9 cellular contexts compared by ENCODE assay signal in genomic region chr17:45296003-45296832, GRCh38. TPM values are rescaled to one million over a fixed set of nuclear protein-coding genes. Genes with fewer than 3 reads are reported as not detected.
DNase-seq lines count a peak whose midpoint lies in the region; ATAC-seq, FAIRE-seq and TF ChIP-seq lines count a peak whose summit lies in the region.
"Had no signal": no experiment of that assay in that cellular context is flagged by ENCODE, and none has a peak within 500 bp of the region (broad histone marks: within the 10 kb centered on the region; RNA-seq: fewer than 3 reads in every experiment).

No MANE protein-coding gene starts in this region.

- H3K27me3 Mint-ChIP-seq in progenitor cell of endocrine pancreas: no peaks in the 10 kb centered on the region

- peaks cover 1% of the 10 kb centered on the region for H3K36me3 Mint-ChIP-seq in progenitor cell of endocrine pancreas (ENCODE audit: insufficient read depth)

- H3K4me3 Mint-ChIP-seq in progenitor cell of endocrine pancreas (ENCODE audit: low read depth): no peak overlapping the region

- H3K27ac ChIP-seq in breast epithelium (peak overlapping the region; percentile 40 to 81), neutrophil (peak overlapping the region; percentile 90)

- ATAC-seq in HG03039 (IDR thresholded peaks at IDR 0.05; ENCODE audit: unreplicated experiment) (no peak), HG03565 (IDR thresholded peaks at IDR 0.05; ENCODE audit: unreplicated experiment) (no peak)

- H3K9me3 ChIP-seq in breast epithelium (no peaks in the 10 kb centered on the region), neutrophil (no peaks in the 10 kb centered on the region)

- TF ChIP-seq CTCF in breast epithelium (IDR thresholded peaks at IDR 0.05) (no peak), neutrophil (IDR thresholded peaks at IDR 0.05) (peak; percentile 55), progenitor cell of endocrine pancreas (IDR thresholded peaks at IDR 0.05; ENCODE audit: unreplicated experiment) (no peak)

- H3K9me3 Mint-ChIP-seq in progenitor cell of endocrine pancreas (ENCODE audit: low read depth): no peaks in the 10 kb centered on the region

- peaks cover 8% of the 10 kb centered on the region for H3K4me1 Mint-ChIP-seq in progenitor cell of endocrine pancreas (ENCODE audit: low read depth)

- H3K27ac Mint-ChIP-seq in progenitor cell of endocrine pancreas: no peak overlapping the region

- FAIRE-seq in urothelium cell line (lab: Jason Lieb, UNC): no peak

- no peak overlapping the region for H3K4me3 ChIP-seq in breast epithelium
- H3K4me3 ChIP-seq in neutrophil (ENCODE audit: low read depth in 1 of 2, low read length in 1 of 2): peak overlapping the region; percentile 20 to 31

- intact Hi-C loops in breast epithelium (cut with DNase I; ENCODE audit: low total_unique reads): no loop called here

- H3K27me3 ChIP-seq in breast epithelium: no peaks in the 10 kb centered on the region
- H3K27me3 ChIP-seq in neutrophil: no peaks in the 10 kb centered on the region

- peaks cover 15 to 64% of the 10 kb centered on the region in 2 donors for H3K4me1 ChIP-seq in breast epithelium
- H3K4me1 ChIP-seq in neutrophil (ENCODE audit: control insufficient read depth in 1 of 2, insufficient read depth in 1 of 2, low read depth in 1 of 2, low read length in 1 of 2): peaks cover 47 to 61% of the 10 kb centered on the region in 2 experiments

- H3K36me3 ChIP-seq in breast epithelium (no peaks in the 10 kb centered on the region), neutrophil (no peaks in the 10 kb centered on the region)

- no peak for TF ChIP-seq POLR2A in breast epithelium (IDR thresholded peaks at IDR 0.05)

- DNase-seq in GDM1 (lab: John Stamatoyannopoulos, UW) (peak; percentile 71), NAMALWA (ENCODE audit: low spot score) (peak; percentile 72), breast epithelium (ENCODE audit: low spot score in 2 of 2) (no peak), urothelium cell line (ENCODE audit: low spot score) (no peak), progenitor cell of endocrine pancreas (ENCODE audit: low spot score, unreplicated experiment) (no peak)
- DNase-seq: NCI-H82 had no signal

RNA-seq across cellular contexts. Expression of gene MAP3K14, which starts 20.6 kb away (rescaled TPM):
- 10 to 100 TPM in 1 of 3 donors, 1 to 10 TPM in 2; 4.3 to 12.3 (median 6.9) TPM for total RNA-seq in breast epithelium
- 7.8 and 8.7 TPM in 2 replicates for total RNA-seq in progenitor cell of endocrine pancreas

RNA-seq across cellular contexts. Expression of gene SPATA32, which starts 34.3 kb away (rescaled TPM):
- total RNA-seq in breast epithelium (under 1 TPM in 1 of 3 donors, not detected in 2; 0.44 TPM), progenitor cell of endocrine pancreas (0.24 TPM in 1 of 2 replicates, not detected in the other)

Comparison
In these comparisons a context has a peak if more than half of its experiments do, and no peak if none do; other contexts are left out.
1. DNase-seq: peak in GDM1 (single experiment) and NAMALWA (single experiment); none in breast epithelium (0 of 2), urothelium cell line (single experiment) and progenitor cell of endocrine pancreas (single experiment).
2. H3K4me3 ChIP-seq: peak in neutrophil (2 of 2); none in breast epithelium (0 of 3).